Comparison of ENCODE assay signal across 25 cellular contexts in genomic region chr2:70344195-70344594, GRCh38. TPM values are rescaled to one million over a fixed set of nuclear protein-coding genes. Genes with fewer than 3 reads are reported as not detected.
DNase-seq lines count a peak whose midpoint lies in the region; ATAC-seq, FAIRE-seq and TF ChIP-seq lines count a peak whose summit lies in the region.
"Had no signal": no experiment of that assay in that cellular context is flagged by ENCODE, and none has a peak within 500 bp of the region (broad histone marks: within the 10 kb centered on the region; RNA-seq: fewer than 3 reads in every experiment).

No MANE protein-coding gene starts in this region.

- no peaks in the 10 kb centered on the region for H3K9me3 ChIP-seq in right atrium auricular region
- H3K9me3 ChIP-seq: gastrocnemius medialis, Peyer's patch, tibial artery had no signal

- TF ChIP-seq POLR2A in GM12892 (IDR thresholded peaks at IDR 0.05; ENCODE audit: low read depth, low read length) = no peak

- TF ChIP-seq CTCF in right atrium auricular region (IDR thresholded peaks at IDR 0.05) (no peak), epithelial cell of proximal tubule (conservative IDR thresholded peaks at IDR 0.05; ENCODE audit: low read depth, low read length) (no peak)

- ATAC-seq in HG02623 (IDR thresholded peaks at IDR 0.05; ENCODE audit: unreplicated experiment) = no peak
- ATAC-seq: gastrocnemius medialis, left lobe of liver had no signal

- no peaks in the 10 kb centered on the region for H3K4me1 ChIP-seq in right atrium auricular region
- H3K4me1 ChIP-seq: gastrocnemius medialis, neural progenitor cell, Peyer's patch, tibial artery had no signal

- intact Hi-C loops in cardiac septum (cut with DNase I) = no loop called here

- H3K36me3 ChIP-seq in right atrium auricular region = no peaks in the 10 kb centered on the region
- H3K36me3 ChIP-seq: gastrocnemius medialis, neural progenitor cell, Peyer's patch, tibial artery had no signal

- H3K4me3 ChIP-seq in right atrium auricular region (no peak overlapping the region), epithelial cell of proximal tubule (ENCODE audit: low read depth, low read length) (no peak overlapping the region)
- H3K4me3 ChIP-seq: gastrocnemius medialis, neural progenitor cell, Peyer's patch, tibial artery had no signal

- no peaks in the 10 kb centered on the region for H3K27me3 ChIP-seq in right atrium auricular region
- H3K27me3 ChIP-seq: gastrocnemius medialis, neural progenitor cell, Peyer's patch had no signal

- DNase-seq in cardiac septum (ENCODE audit: low spot score) = peak; percentile 68
- DNase-seq in right atrium auricular region (ENCODE audit: low spot score) = no peak
- peak; percentile 33 for DNase-seq in NCI-H226
- peak; percentile 39 for DNase-seq in epithelial cell of proximal tubule (ENCODE audit: low read depth)
- DNase-seq in urothelium cell line (ENCODE audit: low spot score) = no peak
- no peak for DNase-seq in COLO668 (lab: John Stamatoyannopoulos, UW; ENCODE audit: unreplicated experiment)
- DNase-seq in GM12892 (ENCODE audit: insufficient read length) = no peak
- DNase-seq: ACHN; activated CD4-positive, alpha-beta T cell treated with anti-CD3 and anti-CD28 coated beads for 48 hours; activated CD8-positive, alpha-beta memory T cell treated with anti-CD3 and anti-CD28 coated beads, Interleukin-2, amount 50 U/mL, for 4 hours; activated gamma-delta T cell; aorta; DMS79 treated with DMSO at 0.1 percent for 48 hours; endodermal cell; gastrocnemius medialis; Kasumi-1; NCI-H1417; Peyer's patch; stimulated activated CD4-positive, alpha-beta T cell treated with anti-CD3 and anti-CD28 coated beads, Interleukin-12 subunit alpha, Interleukin-12 subunit beta, amount 100 ng/mL, for 4 hours; tibial artery had no signal

- H3K27ac ChIP-seq in right atrium auricular region = no peak overlapping the region
- H3K27ac ChIP-seq: gastrocnemius medialis, neural progenitor cell, Peyer's patch, tibial artery had no signal

- FAIRE-seq in urothelium cell line (lab: Jason Lieb, UNC) (peak; percentile 55), GM12892 (lab: Jason Lieb, UNC) (no peak)
- FAIRE-seq: H1, TTC549 had no signal

RNA-seq across cellular contexts. Expression of gene FAM136A, which starts 42.3 kb away (rescaled TPM):
- total RNA-seq in cardiac septum (21.3 TPM), right atrium auricular region (10 to 100 TPM; 20.3 to 21.2 TPM), epithelial cell of proximal tubule (55.7 and 90.1 TPM in 2 replicates)
- polyA plus RNA-seq in GM12892 (2012; ENCODE audit: missing spikeins) = 61.0 TPM

RNA-seq across cellular contexts. Expression of gene SNRPG, which starts 50.7 kb away (rescaled TPM):
- total RNA-seq in cardiac septum = 109 TPM
- 10 to 100 TPM; 72.9 to 97.6 TPM for total RNA-seq in right atrium auricular region
- 317 and 331 TPM in 2 replicates for total RNA-seq in epithelial cell of proximal tubule
- polyA plus RNA-seq in GM12892 (2012; ENCODE audit: missing spikeins) = 241 TPM

Comparison
In these comparisons a context has a peak if more than half of its experiments do, and no peak if none do; other contexts are left out.
1. DNase-seq: peak in cardiac septum (single experiment), NCI-H226 (single experiment) and epithelial cell of proximal tubule (single experiment); none in right atrium auricular region (single experiment), urothelium cell line (single experiment), COLO668 (single experiment) and GM12892 (single experiment).